17 cellular contexts compared by ENCODE assay signal in the genomic region with DNA sequence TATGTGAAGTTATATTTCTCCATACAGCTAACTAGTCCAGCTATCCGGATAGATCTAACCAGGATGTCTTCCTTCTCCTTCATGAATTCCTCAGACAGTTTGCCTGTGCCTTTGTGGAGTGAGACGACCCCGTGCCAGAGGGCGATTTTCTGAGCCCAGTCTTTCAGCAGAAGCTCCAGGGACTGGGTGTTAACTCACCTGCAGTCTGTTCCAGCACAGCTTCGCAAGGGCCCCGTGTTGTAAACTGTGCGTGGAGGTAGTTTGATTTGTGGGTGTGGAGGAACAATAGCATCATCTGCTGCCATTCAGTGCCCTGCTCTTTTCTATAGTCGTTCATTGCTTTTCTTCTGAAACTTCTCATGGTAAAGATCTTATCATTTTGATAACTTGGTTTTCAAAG.
DNase-seq lines count a peak whose midpoint lies in the region; ATAC-seq and TF ChIP-seq lines count a peak whose summit lies in the region.
"Had no signal": no experiment of that assay in that cellular context is flagged by ENCODE, and none has a peak within 500 bp of the region (broad histone marks: within the 10 kb centered on the region; RNA-seq: fewer than 3 reads in every experiment).

No MANE protein-coding gene starts in this region.

- no peak for ATAC-seq in RWPE2 (ENCODE audit: low read depth)
- ATAC-seq in gastroesophageal sphincter: no peak

- no peak overlapping the region for H3K4me3 ChIP-seq in BLaER1
- H3K4me3 ChIP-seq in RWPE2 (ENCODE audit: severe bottlenecking): no peak overlapping the region
- no peak overlapping the region for H3K4me3 ChIP-seq in gastroesophageal sphincter
- H3K4me3 ChIP-seq in osteoblast (ENCODE audit: insufficient read depth, low read length): no peak overlapping the region
- H3K4me3 ChIP-seq in foreskin fibroblast (ENCODE audit: low read depth in 1 of 2, low read length in 2 of 2): no peak overlapping the region

- TF ChIP-seq EP300 in gastroesophageal sphincter (IDR thresholded peaks at IDR 0.05): no peak

- H3K4me1 ChIP-seq in BLaER1 (peaks cover 70% of the 10 kb centered on the region), RWPE2 (ENCODE audit: insufficient read depth, poor library complexity, severe bottlenecking) (no peaks in the 10 kb centered on the region), gastroesophageal sphincter (peaks cover 0 to 97% (median 22%) of the 10 kb centered on the region in 3 donors), osteoblast (ENCODE audit: insufficient read depth, low read length) (peaks cover 4% of the 10 kb centered on the region)
- H3K4me1 ChIP-seq: BE2C had no signal

- H4K20me1 ChIP-seq in BLaER1: peaks cover 100% of the 10 kb centered on the region
- peaks cover 49% of the 10 kb centered on the region for H4K20me1 ChIP-seq in osteoblast (ENCODE audit: insufficient read depth, low read length)

- peaks cover 9% of the 10 kb centered on the region; the same call in 1 of the 2 replicates for H3K36me3 ChIP-seq in BLaER1
- no peaks in the 10 kb centered on the region for H3K36me3 ChIP-seq in RWPE2 (ENCODE audit: low read depth)
- H3K36me3 ChIP-seq in gastroesophageal sphincter: peaks cover 0 to 8% of the 10 kb centered on the region in 2 donors
- H3K36me3 ChIP-seq in osteoblast (ENCODE audit: insufficient read depth, low read length): no peaks in the 10 kb centered on the region
- H3K36me3 ChIP-seq: BE2C had no signal

- H3K27ac ChIP-seq in BLaER1 (no peak overlapping the region), RWPE2 (ENCODE audit: poor library complexity, severe bottlenecking) (no peak overlapping the region), gastroesophageal sphincter (peak overlapping the region; percentile 76 to 98 (median 91)), osteoblast (ENCODE audit: low read depth, low read length) (no peak overlapping the region)

- H3K9me3 ChIP-seq in BLaER1 (peaks cover 16% of the 10 kb centered on the region), RWPE2 (ENCODE audit: severe bottlenecking) (no peaks in the 10 kb centered on the region), gastroesophageal sphincter (no peaks in the 10 kb centered on the region), osteoblast (ENCODE audit: low read depth, low read length) (no peaks in the 10 kb centered on the region)
- H3K9me3 ChIP-seq: BE2C had no signal

- 44 to 47% methylated on average over 4 to 6 of the region's 8 CpGs for WGBS in gastroesophageal sphincter (ENCODE audit: low coverage in 1 of 2), 2 donors

- peaks cover 22% of the 10 kb centered on the region for H3K79me2 ChIP-seq in osteoblast (ENCODE audit: insufficient read depth, low read length)

- DNase-seq in RWPE2 (ENCODE audit: low spot score) (peak; percentile 5), osteoblast (ENCODE audit: insufficient read length, low spot score, missing footprints) (peak; percentile 31), COLO668 (lab: John Stamatoyannopoulos, UW; ENCODE audit: unreplicated experiment) (no peak), foreskin fibroblast (no peak), C1 segment of cervical spinal cord (lab: John Stamatoyannopoulos, UW) (no peak), hepatic stellate cell (ENCODE audit: low spot score) (no peak)
- DNase-seq: BE2C; CD8-positive, alpha-beta memory T cell; DMS79; KG1; NCI-H1694 treated with DMSO at 0.1 percent for 48 hours; NCI-H510A; NCI-H748 treated with DMSO at 0.1 percent for 48 hours; OCI-M1; RPMI8226 had no signal

- H3K27me3 ChIP-seq in BLaER1 (peaks cover 30% of the 10 kb centered on the region), RWPE2 (ENCODE audit: insufficient read depth, poor library complexity, severe bottlenecking) (no peaks in the 10 kb centered on the region), gastroesophageal sphincter (no peaks in the 10 kb centered on the region), osteoblast (ENCODE audit: insufficient read depth, low read length) (no peaks in the 10 kb centered on the region)
- H3K27me3 ChIP-seq: BE2C had no signal

- TF ChIP-seq CTCF in RWPE2 (IDR thresholded peaks at IDR 0.05; ENCODE audit: poor library complexity, severe bottlenecking) (no peak), gastroesophageal sphincter (IDR thresholded peaks at IDR 0.05) (no peak), osteoblast (IDR thresholded peaks at IDR 0.05; ENCODE audit: extremely low read depth, low read depth, low read length) (no peak), foreskin fibroblast (IDR thresholded peaks at IDR 0.05; ENCODE audit: low read depth, low read length) (no peak)

- H3K9ac ChIP-seq in BLaER1: no peak overlapping the region

- TF ChIP-seq POLR2A in gastroesophageal sphincter (IDR thresholded peaks at IDR 0.05): no peak

- peak overlapping the region; percentile 75 for H3K4me2 ChIP-seq in BLaER1
- H3K4me2 ChIP-seq in osteoblast (ENCODE audit: insufficient read depth, low read length): no peak overlapping the region

- no peak overlapping the region for H2AFZ ChIP-seq in osteoblast (ENCODE audit: low read length)

Comparison
In these comparisons a context has a peak if more than half of its experiments do, and no peak if none do; other contexts are left out.
1. H3K27ac ChIP-seq: peak in gastroesophageal sphincter (4 of 4); none in BLaER1 (single experiment), RWPE2 (single experiment) and osteoblast (single experiment).
2. DNase-seq: peak in RWPE2 (single experiment) and osteoblast (single experiment); none in COLO668 (single experiment), foreskin fibroblast (0 of 2), C1 segment of cervical spinal cord (0 of 14) and hepatic stellate cell (single experiment).